ENCODE assay signal across 7 cellular contexts in the genomic region with DNA sequence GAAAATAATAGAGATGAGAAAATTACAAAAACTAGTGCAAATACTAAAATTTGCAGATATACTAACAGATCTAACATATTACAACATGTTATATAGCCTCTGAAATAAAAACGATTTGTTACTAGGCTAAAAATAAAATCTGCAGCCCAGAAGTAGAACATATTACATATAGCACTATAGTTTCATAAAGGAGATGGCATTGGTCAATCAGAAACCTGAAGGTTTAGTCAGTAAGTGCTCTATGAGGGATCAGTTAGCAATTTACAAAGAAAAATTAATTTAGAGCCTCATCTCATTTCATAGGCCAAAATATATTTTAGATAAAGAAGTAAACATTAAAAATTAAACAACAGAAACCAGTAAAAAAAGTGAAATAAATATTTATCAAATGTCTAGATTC. TPM values are rescaled to one million over a fixed set of nuclear protein-coding genes. Genes with fewer than 3 reads are reported as not detected.
"Had no signal": no experiment of that assay in that cellular context is flagged by ENCODE, and none has a peak within 500 bp of the region (broad histone marks: within the 10 kb centered on the region; RNA-seq: fewer than 3 reads in every experiment).

No MANE protein-coding gene starts in this region.

- FAIRE-seq: GM12878, GM12891, GM18507, GM19239 had no signal

- H3K4me3 ChIP-seq: GM12878 had no signal

- ATAC-seq: GM12878 had no signal

- DNase-seq: GDM1, GF-D8 had no signal

RNA-seq across cellular contexts. Expression of a gene that starts 41.0 kb away (rescaled TPM):
- total RNA-seq: G401 had no signal
